In the genomic region with DNA sequence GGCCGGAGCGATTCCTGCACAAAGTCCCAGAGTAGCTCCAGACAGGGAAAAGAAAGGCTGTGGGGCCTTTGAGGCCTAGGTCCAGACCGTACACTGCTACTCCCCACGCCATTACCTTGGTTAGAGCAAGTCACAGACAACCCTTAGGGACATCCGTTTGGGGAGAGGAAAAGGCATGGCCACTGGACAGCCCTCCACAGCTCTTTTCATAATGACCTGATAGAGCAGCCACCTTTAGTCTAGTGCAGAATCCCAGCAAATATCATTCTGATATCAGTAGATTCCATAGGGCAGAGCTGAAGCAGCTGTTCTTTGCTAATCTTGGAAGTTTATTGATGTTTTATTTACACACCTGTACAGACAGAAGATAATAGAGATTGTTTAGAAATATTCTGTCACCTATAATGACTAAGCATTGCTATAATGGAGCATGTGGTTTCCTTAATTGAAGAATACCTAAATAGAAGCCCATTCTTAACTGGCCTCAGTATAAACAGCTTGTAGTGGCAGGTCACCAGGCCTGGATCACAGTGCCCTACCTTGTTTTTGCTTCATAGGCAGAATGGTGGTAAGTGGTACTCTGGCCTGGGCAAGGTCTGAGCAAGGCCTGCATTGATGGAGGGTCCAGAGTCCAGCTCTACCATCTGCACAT, we compare ENCODE assay signal across 10 cellular contexts. TPM values are rescaled to one million over a fixed set of nuclear protein-coding genes. Genes with fewer than 3 reads are reported as not detected.
A peak's percentile ranks its signal among the peaks of the same experiment; 100 is the strongest.
DNase-seq lines count a peak whose midpoint lies in the region; ATAC-seq, FAIRE-seq and TF ChIP-seq lines count a peak whose summit lies in the region.
"Had no signal": no experiment of that assay in that cellular context is flagged by ENCODE, and none has a peak within 500 bp of the region (broad histone marks: within the 10 kb centered on the region; RNA-seq: fewer than 3 reads in every experiment).

No MANE protein-coding gene starts in this region.

- H3K4me2 ChIP-seq in keratinocyte (ENCODE audit: control insufficient read depth, extremely low read depth, insufficient read depth, low read depth, low read length): peak overlapping the region; percentile 49

- H3K4me3 Mint-ChIP-seq in T-helper 17 cell: peak overlapping the region; percentile 79

- no peak for TF ChIP-seq POLR2A in GM12892 (IDR thresholded peaks at IDR 0.05; ENCODE audit: low read depth, low read length)

- H3K4me1 Mint-ChIP-seq in T-helper 17 cell: peaks cover 75% of the 10 kb centered on the region

- dilution Hi-C loops in keratinocyte (cut with MboI; ENCODE audit: extremely low pct_ligation_motif_present, low sequenced_read_pairs): no loop called here

- no peak for FAIRE-seq in keratinocyte (lab: Jason Lieb, UNC)
- no peak for FAIRE-seq in GM12892 (lab: Jason Lieb, UNC)
- FAIRE-seq: A204.1 had no signal

- H3K4me1 ChIP-seq in keratinocyte (ENCODE audit: control insufficient read depth, extremely low read depth, insufficient read depth, low read length) (peaks cover 51% of the 10 kb centered on the region), subcutaneous abdominal adipose tissue (ENCODE audit: control insufficient read depth in 5 of 5, insufficient read depth in 5 of 5, low read length in 5 of 5) (peaks cover 15 to 76% (median 49%) of the 10 kb centered on the region in 5 donors)

- no peak for TF ChIP-seq CTCF in keratinocyte (optimal IDR thresholded peaks at IDR 0.05 in 1 of 3, IDR thresholded peaks at IDR 0.05 in 1 of 3, conservative IDR thresholded peaks at IDR 0.05 in 1 of 3; ENCODE audit: extremely low read depth in 1 of 3, insufficient read depth in 2 of 3, low read length in 3 of 3)

- H3K9me1 ChIP-seq in keratinocyte (ENCODE audit: control insufficient read depth, extremely low read depth, insufficient read depth, low read length): peaks cover 2% of the 10 kb centered on the region

- H3K36me3 Mint-ChIP-seq in T-helper 17 cell (ENCODE audit: low read depth): peaks cover 7% of the 10 kb centered on the region

- no peaks in the 10 kb centered on the region for H4K20me1 ChIP-seq in keratinocyte (ENCODE audit: control insufficient read depth, extremely low read depth, insufficient read depth, low read length)

- peak; percentile 46 for DNase-seq in NCI-H2196 (lab: John Stamatoyannopoulos, UW; ENCODE audit: unreplicated experiment)
- DNase-seq in NCI-H2196 treated with DMSO at 0.1 percent for 48 hours (lab: John Stamatoyannopoulos, UW; ENCODE audit: unreplicated experiment): no peak
- DNase-seq in T-helper 17 cell: no peak
- DNase-seq in keratinocyte (ENCODE audit: low read depth, low spot score): no peak
- DNase-seq in effector CD8-positive, alpha-beta T cell (lab: John Stamatoyannopoulos, UW): no peak
- DNase-seq in GM12892 (ENCODE audit: insufficient read length): no peak
- DNase-seq: glutamatergic neuron had no signal

- H3K27me3 Mint-ChIP-seq in T-helper 17 cell: no peaks in the 10 kb centered on the region

- H3K27me3 ChIP-seq in keratinocyte (ENCODE audit: control insufficient read depth, extremely low read depth, insufficient read depth, low read length) (no peaks in the 10 kb centered on the region), subcutaneous abdominal adipose tissue (ENCODE audit: control insufficient read depth in 5 of 5, insufficient read depth in 4 of 5, low read length in 5 of 5) (no peaks in the 10 kb centered on the region)

- ATAC-seq in T-helper 17 cell (no peak), GM21515 (IDR thresholded peaks at IDR 0.05; ENCODE audit: unreplicated experiment) (no peak)

- no peaks in the 10 kb centered on the region for H3K9me3 ChIP-seq in T-helper 17 cell (ENCODE audit: control insufficient read depth, low read length, poor library complexity, severe bottlenecking)
- H3K9me3 ChIP-seq in keratinocyte (ENCODE audit: control insufficient read depth, low read depth, low read length): no peaks in the 10 kb centered on the region
- no peaks in the 10 kb centered on the region for H3K9me3 ChIP-seq in subcutaneous abdominal adipose tissue (ENCODE audit: control insufficient read depth in 5 of 5, low read length in 5 of 5)

- H3K9ac ChIP-seq in keratinocyte (ENCODE audit: control insufficient read depth, extremely low read depth, insufficient read depth, low read length) (peak overlapping the region; percentile 45), subcutaneous abdominal adipose tissue (ENCODE audit: low read length in 5 of 5) (peak overlapping the region in 3 of 5 donors; percentile 29 to 55 (median 39))

- H3K36me3 ChIP-seq in keratinocyte (ENCODE audit: control insufficient read depth in 2 of 2, extremely low read depth in 1 of 2, insufficient read depth in 2 of 2, low read length in 2 of 2) (peaks cover 6 to 24% of the 10 kb centered on the region in 2 experiments), subcutaneous abdominal adipose tissue (ENCODE audit: control insufficient read depth in 5 of 5, insufficient read depth in 5 of 5, low read length in 5 of 5) (peaks cover 0 to 8% (median 4%) of the 10 kb centered on the region in 5 donors)

- no peak overlapping the region for H2AFZ ChIP-seq in keratinocyte (ENCODE audit: control insufficient read depth, low read length)

- peak overlapping the region; percentile 92 for H3K27ac Mint-ChIP-seq in T-helper 17 cell

- peak overlapping the region; percentile 73 for H3K27ac ChIP-seq in keratinocyte (ENCODE audit: control insufficient read depth, insufficient read depth, low read length)
- peak overlapping the region; percentile 68 for H3K27ac ChIP-seq in subcutaneous abdominal adipose tissue (ENCODE audit: low read depth, low read length)

- peaks cover 6% of the 10 kb centered on the region for H3K79me2 ChIP-seq in keratinocyte (ENCODE audit: control insufficient read depth, insufficient read depth, low read length)

- H3K4me3 ChIP-seq in keratinocyte (ENCODE audit: control insufficient read depth in 2 of 3, extremely low read depth in 1 of 3, insufficient read depth in 2 of 3, low read depth in 1 of 3, low read length in 3 of 3) (no peak overlapping the region), subcutaneous abdominal adipose tissue (ENCODE audit: low read depth in 1 of 5, low read length in 5 of 5) (peak overlapping the region in 1 of 5 donors; percentile 30)

RNA-seq across cellular contexts. Expression of gene OGDH, which starts 27.9 kb away (rescaled TPM):
- total RNA-seq in T-helper 17 cell: 100 to 1,000 TPM; 130 to 134 TPM
- polyA plus RNA-seq in keratinocyte: 34.4 to 79.9 TPM (median 46.4 TPM) in 3 replicates
- polyA plus RNA-seq in keratinocyte (2011; ENCODE audit: low read depth): 37.6 TPM
- 53.1 and 67.3 TPM in 2 replicates for polyA plus RNA-seq in keratinocyte (2011; cell fraction: cytosol; rRNA removed)
- 137 and 149 TPM in 2 replicates for polyA plus RNA-seq in keratinocyte (2011; cell fraction: nucleus; rRNA removed)
- 74.3 and 78.0 TPM in 2 replicates for polyA plus RNA-seq in keratinocyte (2012; ENCODE audit: low replicate concordance)
- polyA minus RNA-seq in keratinocyte: 119 to 232 TPM (median 133 TPM) in 3 replicates
- 96.3 TPM for polyA minus RNA-seq in keratinocyte (2011; cell fraction: cytosol; rRNA and poly(A)+ RNA removed)
- 138 and 184 TPM in 2 replicates for polyA minus RNA-seq in keratinocyte (2011; cell fraction: nucleus; rRNA and poly(A)+ RNA removed)
- polyA plus RNA-seq in GM12892 (2012; ENCODE audit: missing spikeins): 37.3 TPM

RNA-seq across cellular contexts. Expression of gene TMED4, which starts 52.3 kb away (rescaled TPM):
- total RNA-seq in T-helper 17 cell: 100 to 1,000 TPM in 1 of 2 donors, 10 to 100 TPM in 1; 99.2 to 112 TPM
- 45.8 to 52.0 TPM (median 47.6 TPM) in 3 replicates for polyA plus RNA-seq in keratinocyte
- polyA plus RNA-seq in keratinocyte (2011; ENCODE audit: low read depth): 14.9 TPM
- polyA plus RNA-seq in keratinocyte (2011; cell fraction: cytosol; rRNA removed): 26.9 and 30.9 TPM in 2 replicates
- polyA plus RNA-seq in keratinocyte (2011; cell fraction: nucleus; rRNA removed): 96.2 and 102 TPM in 2 replicates
- polyA plus RNA-seq in keratinocyte (2012; ENCODE audit: low replicate concordance): 29.1 and 43.1 TPM in 2 replicates
- 41.7 to 49.6 TPM (median 43.4 TPM) in 3 replicates for polyA minus RNA-seq in keratinocyte
- polyA minus RNA-seq in keratinocyte (2011; cell fraction: cytosol; rRNA and poly(A)+ RNA removed): 69.8 TPM
- 38.5 and 48.6 TPM in 2 replicates for polyA minus RNA-seq in keratinocyte (2011; cell fraction: nucleus; rRNA and poly(A)+ RNA removed)
- 40.7 TPM for polyA plus RNA-seq in GM12892 (2012; ENCODE audit: missing spikeins)
